In genomic region chr12:14238224-14238792, GRCh38 we compare ENCODE assay signal across 8 cellular contexts.
DNase-seq lines count a peak whose midpoint lies in the region; ATAC-seq and TF ChIP-seq lines count a peak whose summit lies in the region.

No MANE protein-coding gene starts in this region.

- no peak for TF ChIP-seq EP300 in upper lobe of left lung (IDR thresholded peaks at IDR 0.05)

- no peaks in the 10 kb centered on the region for H3K9me3 ChIP-seq in right cardiac atrium (ENCODE audit: control insufficient read depth, low read length)
- peaks cover 5 to 12% (median 10%) of the 10 kb centered on the region in 4 donors for H3K9me3 ChIP-seq in upper lobe of left lung

- no peak overlapping the region for H3K4me3 ChIP-seq in right cardiac atrium (ENCODE audit: low read length)
- no peak overlapping the region for H3K4me3 ChIP-seq in upper lobe of left lung

- H3K27me3 ChIP-seq in right cardiac atrium (ENCODE audit: control insufficient read depth, insufficient read depth): no peaks in the 10 kb centered on the region
- no peaks in the 10 kb centered on the region for H3K27me3 ChIP-seq in upper lobe of left lung

- H3K36me3 Mint-ChIP-seq in CD14-positive monocyte: no peaks in the 10 kb centered on the region
- H3K36me3 Mint-ChIP-seq in activated CD8-positive, alpha-beta T cell treated with anti-CD3 and anti-CD28 coated beads, Interleukin-2, amount 10 ng/mL, durations not matched to agents 7 days and 5 days (ENCODE audit: low read depth): peaks cover 4% of the 10 kb centered on the region

- no peak overlapping the region for H3K4me3 Mint-ChIP-seq in CD14-positive monocyte
- no peak overlapping the region for H3K4me3 Mint-ChIP-seq in activated CD8-positive, alpha-beta T cell treated with anti-CD3 and anti-CD28 coated beads, Interleukin-2, amount 10 ng/mL, durations not matched to agents 7 days and 5 days

- H3K27me3 Mint-ChIP-seq in CD14-positive monocyte (ENCODE audit: low read depth in 3 of 3): peaks cover 0 to 3% (median 1%) of the 10 kb centered on the region in 3 donors
- no peaks in the 10 kb centered on the region for H3K27me3 Mint-ChIP-seq in activated CD8-positive, alpha-beta T cell treated with anti-CD3 and anti-CD28 coated beads, Interleukin-2, amount 10 ng/mL, durations not matched to agents 7 days and 5 days (ENCODE audit: low read depth)

- H3K36me3 ChIP-seq in upper lobe of left lung: no peaks in the 10 kb centered on the region

- TF ChIP-seq CTCF in CD14-positive monocyte (IDR thresholded peaks at IDR 0.05) (peak; percentile 88), upper lobe of left lung (IDR thresholded peaks at IDR 0.05) (peak; percentile 39 to 77 (median 58))

- ATAC-seq in activated CD8-positive, alpha-beta T cell treated with anti-CD3 and anti-CD28 coated beads, Interleukin-2, amount 10 ng/mL, durations not matched to agents 7 days and 5 days: peak; percentile 42
- ATAC-seq in right cardiac atrium (peak; percentile 56 to 68), upper lobe of left lung (ENCODE audit: low FRiP score in 2 of 2) (peak in 1 of 2 donors; percentile 81), HG02623 (IDR thresholded peaks at IDR 0.05; ENCODE audit: unreplicated experiment) (no peak), HG03571 (IDR thresholded peaks at IDR 0.05; ENCODE audit: unreplicated experiment) (no peak)

- intact Hi-C loops in CD14-positive monocyte (cut with micrococcal nuclease) (loop anchor here (5.0 kb wide), 3 partner anchors 179 to 479 kb away; no protein-coding TSS in a partner anchor), right cardiac atrium (cut with DNase I) (loop anchor here in 2 of 4 donors (5.0 to 10.0 kb wide), 4 partner anchors 186 to 476 kb away; no protein-coding TSS in a partner anchor)

- 44% methylated on average over 8 of the region's 8 CpGs for WGBS in right cardiac atrium
- 48% methylated on average over 8 of the region's 8 CpGs for WGBS in upper lobe of left lung, 2 donors

- POLR2A ChIA-PET in activated CD8-positive, alpha-beta T cell treated with anti-CD3 and anti-CD28 coated beads, Interleukin-2, amount 10 ng/mL, durations not matched to agents 7 days and 5 days (lab: Charles Lee): interaction anchor here (1.0 to 1.2 kb wide), 2 partner anchors 128 to 216 kb away, joined by 3 to 6 read pairs; partner anchors contain the start of gene ATF7IP

- DNase-seq in CD14-positive monocyte (ENCODE audit: low spot score) (no peak), HT-29 (ENCODE audit: low spot score) (peak; percentile 63), right cardiac atrium (no peak), upper lobe of left lung (no peak)
- DNase-seq in activated CD8-positive, alpha-beta T cell treated with anti-CD3 and anti-CD28 coated beads, Interleukin-2, amount 10 ng/mL, durations not matched to agents 7 days and 5 days: no peak
- DNase-seq in activated effector memory CD4-positive, alpha-beta T cell treated with anti-CD3 and anti-CD28 coated beads, Interleukin-2, amount 50 U/mL, for 16 hours: no peak

- TF ChIP-seq POLR2A in upper lobe of left lung (IDR thresholded peaks at IDR 0.05): no peak

- CTCF ChIA-PET in activated CD8-positive, alpha-beta T cell treated with anti-CD3 and anti-CD28 coated beads, Interleukin-2, amount 10 ng/mL, durations not matched to agents 7 days and 5 days (lab: Charles Lee): interaction anchor here (0.7 to 4.7 kb wide), 37 partner anchors 12 to 537 kb away, joined by 3 to 72 read pairs (median 5); partner anchors contain the start of gene ATF7IP

- H3K27ac Mint-ChIP-seq in CD14-positive monocyte: peak overlapping the region in 1 of 7 donors; percentile 12
- H3K27ac Mint-ChIP-seq in activated CD8-positive, alpha-beta T cell treated with anti-CD3 and anti-CD28 coated beads, Interleukin-2, amount 10 ng/mL, durations not matched to agents 7 days and 5 days: no peak overlapping the region

- H3K4me1 ChIP-seq in right cardiac atrium (ENCODE audit: control insufficient read depth, insufficient read depth, low read length) (peaks cover 5% of the 10 kb centered on the region), upper lobe of left lung (peaks cover 0 to 13% (median 9%) of the 10 kb centered on the region in 4 donors)

- H3K27ac ChIP-seq in right cardiac atrium (ENCODE audit: low read length): no peak overlapping the region
- H3K27ac ChIP-seq in upper lobe of left lung: no peak overlapping the region

- peaks cover 2 to 23% (median 15%) of the 10 kb centered on the region in 7 donors for H3K9me3 Mint-ChIP-seq in CD14-positive monocyte
- no peaks in the 10 kb centered on the region for H3K9me3 Mint-ChIP-seq in activated CD8-positive, alpha-beta T cell treated with anti-CD3 and anti-CD28 coated beads, Interleukin-2, amount 10 ng/mL, durations not matched to agents 7 days and 5 days (ENCODE audit: insufficient read depth)

- peaks cover 19% of the 10 kb centered on the region for H3K4me1 Mint-ChIP-seq in CD14-positive monocyte
- peaks cover 22% of the 10 kb centered on the region for H3K4me1 Mint-ChIP-seq in activated CD8-positive, alpha-beta T cell treated with anti-CD3 and anti-CD28 coated beads, Interleukin-2, amount 10 ng/mL, durations not matched to agents 7 days and 5 days (ENCODE audit: low read depth)

Comparison
In these comparisons a context has a peak if more than half of its experiments do, and no peak if none do; other contexts are left out.
1. ATAC-seq: peak in activated CD8-positive, alpha-beta T cell treated with anti-CD3 and anti-CD28 coated beads, Interleukin-2, amount 10 ng/mL, durations not matched to agents 7 days and 5 days (single experiment) and right cardiac atrium (2 of 2); none in HG02623 (single experiment) and HG03571 (single experiment).